ENCODE assay signal across 13 cellular contexts in genomic region chr4:100977746-100978397, GRCh38.
DNase-seq lines count a peak whose midpoint lies in the region; ATAC-seq and TF ChIP-seq lines count a peak whose summit lies in the region.
"Had no signal": no experiment of that assay in that cellular context is flagged by ENCODE, and none has a peak within 500 bp of the region (broad histone marks: within the 10 kb centered on the region; RNA-seq: fewer than 3 reads in every experiment).

No MANE protein-coding gene starts in this region.

- no peak overlapping the region for H3K4me3 Mint-ChIP-seq in CD8-positive, alpha-beta T cell
- H3K4me3 Mint-ChIP-seq: activated naive CD4-positive, alpha-beta T cell treated with anti-CD3 and anti-CD28 coated beads for 36 hours had no signal

- no peaks in the 10 kb centered on the region for H3K4me1 Mint-ChIP-seq in CD8-positive, alpha-beta T cell (ENCODE audit: low read depth)

- intact Hi-C loops in mammary epithelial cell (cut with micrococcal nuclease) = no loop called here
- intact Hi-C loops in vagina (cut with DNase I) = no loop called here
- intact Hi-C loops in CD8-positive, alpha-beta T cell (cut with DNase I, micrococcal nuclease) = no loop called here

- H3K27ac ChIP-seq in C4-2B (peak overlapping the region; percentile 72; the same call in 1 of the 2 replicates), mammary epithelial cell (ENCODE audit: insufficient read depth, low read depth, low read length) (no peak overlapping the region), mesendoderm (ENCODE audit: low read depth, low read length) (no peak overlapping the region), vagina (no peak overlapping the region)
- no peak overlapping the region for H3K27ac ChIP-seq in CD8-positive, alpha-beta T cell (ENCODE audit: low read depth, low read length)
- H3K27ac ChIP-seq: HL-60, KMS-11 had no signal

- TF ChIP-seq CTCF in C4-2B (conservative IDR thresholded peaks at IDR 0.05) (no peak), mammary epithelial cell (conservative IDR thresholded peaks at IDR 0.05 in 1 of 2, IDR thresholded peaks at IDR 0.05 in 1 of 2; ENCODE audit: extremely low read depth in 1 of 2, insufficient read depth in 1 of 2, low read depth in 1 of 2, low read length in 2 of 2) (no peak), vagina (IDR thresholded peaks at IDR 0.05) (no peak)
- TF ChIP-seq CTCF in CD8-positive, alpha-beta T cell (IDR thresholded peaks at IDR 0.05) = no peak

- no peaks in the 10 kb centered on the region for H3K36me3 ChIP-seq in mammary epithelial cell (ENCODE audit: insufficient read depth, low read length)
- no peaks in the 10 kb centered on the region for H3K36me3 ChIP-seq in mesendoderm (ENCODE audit: control insufficient read depth, insufficient read depth, low read length)
- no peaks in the 10 kb centered on the region for H3K36me3 ChIP-seq in vagina
- H3K36me3 ChIP-seq in CD8-positive, alpha-beta T cell (ENCODE audit: insufficient read depth, low read length) = no peaks in the 10 kb centered on the region

- H4K8ac ChIP-seq in mesendoderm (ENCODE audit: low read depth, low read length) = no peak overlapping the region

- H3K4ac ChIP-seq in mesendoderm (ENCODE audit: low read depth, low read length) = no peak overlapping the region

- POLR2A ChIA-PET in CD8-positive, alpha-beta T cell (lab: Charles Lee) = no interaction called here

- in situ Hi-C loops in mammary epithelial cell (cut with MboI; ENCODE audit: low sequenced_read_pairs in 2 of 2) = no loop called here

- TF ChIP-seq POLR2A in vagina (IDR thresholded peaks at IDR 0.05) = no peak

- peak overlapping the region; percentile 41 for H3K18ac ChIP-seq in mesendoderm (ENCODE audit: low read length)

- H3K36me3 Mint-ChIP-seq in CD8-positive, alpha-beta T cell = no peaks in the 10 kb centered on the region

- peaks cover 16% of the 10 kb centered on the region for H3K4me1 ChIP-seq in mammary epithelial cell (ENCODE audit: insufficient read depth, low read length)
- peaks cover 9% of the 10 kb centered on the region for H3K4me1 ChIP-seq in mesendoderm (ENCODE audit: control insufficient read depth, low read depth, low read length)
- peaks cover 15% of the 10 kb centered on the region for H3K4me1 ChIP-seq in vagina
- H3K4me1 ChIP-seq in CD8-positive, alpha-beta T cell (ENCODE audit: insufficient read depth, low read length) = no peaks in the 10 kb centered on the region

- H4K20me1 ChIP-seq in mammary epithelial cell (ENCODE audit: insufficient read depth, low read length) = no peaks in the 10 kb centered on the region

- WGBS in mammary epithelial cell (ENCODE audit: low coverage, missing lambda C conversion rate) = 9% methylated on average over 3 of the region's 3 CpGs
- WGBS in mesendoderm (ENCODE audit: extremely low coverage, insufficient coverage, low lambda C conversion rate) = no CpG with 5 or more reads among the region's 3 CpGs

- H3K27me3 ChIP-seq in mammary epithelial cell (ENCODE audit: insufficient read depth, low read length) (no peaks in the 10 kb centered on the region), mesendoderm (ENCODE audit: insufficient read depth, low read length, poor library complexity) (no peaks in the 10 kb centered on the region), vagina (no peaks in the 10 kb centered on the region)
- no peaks in the 10 kb centered on the region for H3K27me3 ChIP-seq in CD8-positive, alpha-beta T cell (ENCODE audit: insufficient read depth, low read length)

- peak overlapping the region; percentile 52 for H2AFZ ChIP-seq in mammary epithelial cell (ENCODE audit: low read depth, low read length)

- peak overlapping the region; percentile 45 for H2BK15ac ChIP-seq in mesendoderm (replicated peaks; ENCODE audit: low read depth)

- no peak overlapping the region for H3K27ac Mint-ChIP-seq in CD8-positive, alpha-beta T cell
- H3K27ac Mint-ChIP-seq: activated naive CD4-positive, alpha-beta T cell treated with anti-CD3 and anti-CD28 coated beads for 36 hours had no signal

- CTCF ChIA-PET in mammary epithelial cell (lab: Charles Lee; ENCODE audit: low non-redundant PET) = no interaction called here
- CTCF ChIA-PET in CD8-positive, alpha-beta T cell (lab: Charles Lee) = no interaction called here

- H2BK5ac ChIP-seq in mesendoderm (ENCODE audit: low read length) = no peak overlapping the region

- H3K9ac ChIP-seq in mammary epithelial cell (ENCODE audit: insufficient read depth, low read length) (no peak overlapping the region), mesendoderm (ENCODE audit: low read length) (no peak overlapping the region)
- H3K9ac ChIP-seq: KMS-11 had no signal

- DNase-seq in NCI-H1694 (lab: John Stamatoyannopoulos, UW) = peak; percentile 33
- peak; percentile 17 for DNase-seq in mammary epithelial cell
- no peak for DNase-seq in mesendoderm
- DNase-seq in vagina (ENCODE audit: extremely low spot score in 2 of 2) = no peak
- no peak for DNase-seq in NCI-H226
- no peak for DNase-seq in CD8-positive, alpha-beta T cell
- DNase-seq: activated naive CD4-positive, alpha-beta T cell treated with anti-CD3 and anti-CD28 coated beads for 36 hours; DMS79; posterior cingulate gyrus had no signal

- H3K79me1 ChIP-seq in mesendoderm (ENCODE audit: low read length) = no peaks in the 10 kb centered on the region

- H3K56ac ChIP-seq in mesendoderm (ENCODE audit: low read length) = no peak overlapping the region

- H2BK120ac ChIP-seq in mesendoderm (ENCODE audit: low read depth, low read length) = no peak overlapping the region

- BruUV-seq in mammary epithelial cell (replicated peaks; lab: Mats Ljungman, UMichigan) = no TSS peak

- H3K79me2 ChIP-seq in mammary epithelial cell (ENCODE audit: insufficient read depth, low read length) (no peaks in the 10 kb centered on the region), mesendoderm (ENCODE audit: control insufficient read depth, insufficient read depth, low read length) (no peaks in the 10 kb centered on the region)

- dilution Hi-C loops in mammary epithelial cell (cut with HindIII; ENCODE audit: low sequenced_read_pairs) = no loop called here

- no peaks in the 10 kb centered on the region for H3K9me3 Mint-ChIP-seq in CD8-positive, alpha-beta T cell
- H3K9me3 Mint-ChIP-seq: activated naive CD4-positive, alpha-beta T cell treated with anti-CD3 and anti-CD28 coated beads for 36 hours had no signal

- H4K5ac ChIP-seq in mesendoderm (ENCODE audit: low read length) = no peak overlapping the region

- no peak overlapping the region for H3K23ac ChIP-seq in mesendoderm (ENCODE audit: low read length)

- no peak for ATAC-seq in CD8-positive, alpha-beta T cell
- ATAC-seq in GM18519 (IDR thresholded peaks at IDR 0.05; ENCODE audit: low FRiP score, unreplicated experiment) = no peak

- no peaks in the 10 kb centered on the region for H3K27me3 Mint-ChIP-seq in CD8-positive, alpha-beta T cell (ENCODE audit: low read depth)

- H3K4me3 ChIP-seq in mammary epithelial cell (replicated peaks in 1 of 3; ENCODE audit: insufficient read depth in 1 of 3, low read depth in 2 of 3, low read length in 3 of 3) = no peak overlapping the region
- no peak overlapping the region for H3K4me3 ChIP-seq in mesendoderm (ENCODE audit: low read length)
- H3K4me3 ChIP-seq in vagina = no peak overlapping the region
- no peak overlapping the region for H3K4me3 ChIP-seq in CD8-positive, alpha-beta T cell (ENCODE audit: low read depth, low read length)

- no peaks in the 10 kb centered on the region for H3K9me3 ChIP-seq in mammary epithelial cell (replicated peaks; ENCODE audit: insufficient read depth, low read length)
- no peaks in the 10 kb centered on the region for H3K9me3 ChIP-seq in vagina
- H3K9me3 ChIP-seq in CD8-positive, alpha-beta T cell (ENCODE audit: low read length) = no peaks in the 10 kb centered on the region

- no peak overlapping the region for H2AK5ac ChIP-seq in mesendoderm (ENCODE audit: low read length)

- H3K4me2 ChIP-seq in mammary epithelial cell (ENCODE audit: insufficient read depth, low read depth, low read length) (peak overlapping the region; percentile 8), mesendoderm (ENCODE audit: low read length) (no peak overlapping the region)
- H3K4me2 ChIP-seq: KMS-11 had no signal

Comparison
In these comparisons a context has a peak if more than half of its experiments do, and no peak if none do; other contexts are left out.
1. DNase-seq: peak in NCI-H1694 (single experiment) and mammary epithelial cell (single experiment); none in mesendoderm (single experiment), vagina (0 of 2), NCI-H226 (single experiment) and CD8-positive, alpha-beta T cell (0 of 7).